8 cellular contexts compared by ENCODE assay signal in genomic region chr19:18097217-18097992, GRCh38.
DNase-seq lines count a peak whose midpoint lies in the region; ATAC-seq and TF ChIP-seq lines count a peak whose summit lies in the region.

TSS of gene MAST3 (plus strand) at chr19:18097778. CDS start at chr19:18097793, 15 bp downstream.

- ATAC-seq in HG02623 (IDR thresholded peaks at IDR 0.05; ENCODE audit: unreplicated experiment) (peak; percentile 51), GM19452 (IDR thresholded peaks at IDR 0.05; ENCODE audit: unreplicated experiment) (no peak)

- CTCF ChIA-PET in GM10248 (lab: Yijun Ruan, JAX), result interaction anchor here (1.1 to 3.4 kb wide), 5 partner anchors 10 to 90 kb away, joined by 3 to 28 read pairs (median 6); partner anchors contain the start of genes ARRDC2 and IL12RB1

- DNase-seq in GM10248 (ENCODE audit: extremely low spot score) (peak; percentile 98), NCI-H2171 treated with DMSO at 0.1 percent for 48 hours (lab: John Stamatoyannopoulos, UW) (peak; percentile 77), cerebellar cortex (ENCODE audit: low spot score) (peak; percentile 47), kidney glomerular epithelial cell (lab: John Stamatoyannopoulos, UW) (peak; percentile 26)
- DNase-seq in activated CD4-positive, alpha-beta T cell treated with anti-CD3 and anti-CD28 coated beads for 1 hour, result peak; percentile 85
- DNase-seq in stimulated activated CD4-positive, alpha-beta T cell treated with anti-CD3 and anti-CD28 coated beads, Interleukin-1b, Interleukin-23, amount 100 ng/mL, for 24 hours (ENCODE audit: low read depth in 4 of 4, low spot score in 1 of 4), result peak; percentile 62 to 93 (median 78)

- POLR2A ChIA-PET in GM10248 (lab: Yijun Ruan, JAX), result no interaction called here

- no peak for TF ChIP-seq CTCF in GM10248 (IDR thresholded peaks at IDR 0.05; ENCODE audit: control extremely low read depth, extremely low read depth, low read depth, missing control alignments)

Comparison
In these comparisons a context has a peak if more than half of its experiments do, and no peak if none do; other contexts are left out.
1. DNase-seq: peak in every context shown above with its lines; median percentile 98 in GM10248; 85 in activated CD4-positive, alpha-beta T cell treated with anti-CD3 and anti-CD28 coated beads for 1 hour; 78 in stimulated activated CD4-positive, alpha-beta T cell treated with anti-CD3 and anti-CD28 coated beads, Interleukin-1b, Interleukin-23, amount 100 ng/mL, for 24 hours; 77 in NCI-H2171 treated with DMSO at 0.1 percent for 48 hours; 47 in cerebellar cortex; 26 in kidney glomerular epithelial cell.